Comparison of ENCODE assay signal across 8 cellular contexts in the genomic region with DNA sequence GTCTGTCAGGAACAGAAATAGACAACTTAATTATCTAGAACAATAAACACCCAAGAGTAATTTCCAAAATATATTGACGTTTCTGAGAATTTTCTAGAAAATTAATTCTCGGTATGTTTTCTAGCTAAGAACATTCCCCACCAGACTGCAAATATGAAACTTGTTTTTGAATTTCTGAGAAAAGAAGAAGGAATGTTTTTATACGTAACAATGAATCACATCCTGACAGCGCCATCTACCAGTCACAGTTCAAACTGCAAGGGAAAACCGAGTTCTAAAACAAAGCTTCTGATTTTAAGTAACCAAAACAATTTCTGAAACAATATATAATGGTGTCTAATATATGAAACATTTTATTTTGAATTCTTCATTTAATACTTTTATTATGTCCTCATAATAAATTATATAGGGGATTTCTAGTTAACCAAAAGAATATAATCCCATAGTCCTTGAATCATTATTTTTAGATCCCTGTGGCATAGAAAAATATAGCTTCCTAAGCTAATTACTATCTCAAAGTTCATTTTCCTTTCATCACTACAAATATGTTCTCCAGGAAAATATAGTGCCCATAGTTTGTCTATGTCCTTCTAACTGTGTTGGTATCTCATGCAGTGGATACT. TPM values are rescaled to one million over a fixed set of nuclear protein-coding genes. Genes with fewer than 3 reads are reported as not detected.
A peak's percentile ranks its signal among the peaks of the same experiment; 100 is the strongest.
DNase-seq lines count a peak whose midpoint lies in the region; ATAC-seq and TF ChIP-seq lines count a peak whose summit lies in the region.

No MANE protein-coding gene starts in this region.

- no peaks in the 10 kb centered on the region for H3K27me3 ChIP-seq in DND-41 (ENCODE audit: insufficient read depth, low read length, poor library complexity)

- no peaks in the 10 kb centered on the region for H3K9me3 ChIP-seq in DND-41 (ENCODE audit: insufficient read depth, low read length, severe bottlenecking)

- H3K4me3 ChIP-seq in DND-41 (ENCODE audit: low read depth in 1 of 2, low read length in 2 of 2) = no peak overlapping the region

- H3K79me2 ChIP-seq in DND-41 (ENCODE audit: insufficient read depth, low read length) = no peaks in the 10 kb centered on the region

- no peaks in the 10 kb centered on the region for H3K4me1 ChIP-seq in DND-41 (ENCODE audit: insufficient read depth, low read length)

- peak; percentile 65 for TF ChIP-seq CTCF in DND-41 (IDR thresholded peaks at IDR 0.05; ENCODE audit: borderline replicate concordance, extremely low read depth, low read length, poor library complexity, severe bottlenecking)

- no peaks in the 10 kb centered on the region for H3K36me3 ChIP-seq in DND-41 (ENCODE audit: insufficient read depth, low read length)

- no peak overlapping the region for H3K4me2 ChIP-seq in DND-41 (ENCODE audit: insufficient read depth, low read length)

- DNase-seq in DND-41 (peak; percentile 5), HT1080 (ENCODE audit: low read depth) (peak; percentile 48), RPMI7951 (ENCODE audit: low read depth) (peak; percentile 5), fibroblast of gingiva (ENCODE audit: low read depth) (peak; percentile 42), renal cortical epithelial cell (ENCODE audit: low read depth) (peak; percentile 50)
- no peak for DNase-seq in stimulated activated CD4-positive, alpha-beta T cell treated with anti-CD3 and anti-CD28 coated beads, Interleukin-1b, Interleukin-23, amount 100 ng/mL, for 48 hours
- DNase-seq in activated effector memory CD4-positive, alpha-beta T cell treated with Interleukin-2 at 50 U/mL for 16 hours = no peak

- H3K27ac ChIP-seq in DND-41 (ENCODE audit: low read length) = no peak overlapping the region

- no peaks in the 10 kb centered on the region for H4K20me1 ChIP-seq in DND-41 (ENCODE audit: insufficient read depth, low read length)

- H2AFZ ChIP-seq in DND-41 (ENCODE audit: low read depth, low read length) = no peak overlapping the region

- no peak overlapping the region for H3K9ac ChIP-seq in DND-41 (ENCODE audit: low read depth, low read length)

- no peak for ATAC-seq in DND-41 (ENCODE audit: insufficient read depth, low read depth)
- no peak for ATAC-seq in HG02610 (IDR thresholded peaks at IDR 0.05; ENCODE audit: unreplicated experiment)

RNA-seq across cellular contexts. Expression of a gene that starts 34.5 kb away (rescaled TPM):
- total RNA-seq in HT1080 (2014; rRNA removed; shearing (Covaris generic)) = not detected in 2 replicates
- polyA plus RNA-seq in HT1080 (2015; cell fraction: cytosol; rRNA removed) = not detected in 2 replicates
- not detected in 2 replicates for polyA plus RNA-seq in HT1080 (2015; cell fraction: nucleus; rRNA removed)
- 0.78 and 1.2 TPM in 2 replicates for total RNA-seq in RPMI7951 (2014; rRNA removed; shearing (Covaris generic))
- 0.05 TPM in 1 of 2 replicates, not detected in the other for total RNA-seq in renal cortical epithelial cell

Comparison
In these comparisons a context has a peak if more than half of its experiments do, and no peak if none do; other contexts are left out.
1. DNase-seq: peak in DND-41 (single experiment), HT1080 (single experiment), RPMI7951 (single experiment), fibroblast of gingiva (single experiment) and renal cortical epithelial cell (single experiment); none in stimulated activated CD4-positive, alpha-beta T cell treated with anti-CD3 and anti-CD28 coated beads, Interleukin-1b, Interleukin-23, amount 100 ng/mL, for 48 hours (single experiment) and activated effector memory CD4-positive, alpha-beta T cell treated with Interleukin-2 at 50 U/mL for 16 hours (single experiment).